Comparison of ENCODE assay signal across 11 cellular contexts in genomic region chr6:44627091-44627878, GRCh38.
DNase-seq lines count a peak whose midpoint lies in the region; ATAC-seq and TF ChIP-seq lines count a peak whose summit lies in the region.
"Had no signal": no experiment of that assay in that cellular context is flagged by ENCODE, and none has a peak within 500 bp of the region (broad histone marks: within the 10 kb centered on the region; RNA-seq: fewer than 3 reads in every experiment).

No MANE protein-coding gene starts in this region.

- no peak overlapping the region for H3K4me3 ChIP-seq in astrocyte of the cerebellum (ENCODE audit: low read depth, low read length)
- no peak overlapping the region for H3K4me3 ChIP-seq in left lung
- H3K4me3 ChIP-seq in upper lobe of left lung: no peak overlapping the region
- H3K4me3 ChIP-seq in esophagus squamous epithelium: no peak overlapping the region
- no peak overlapping the region for H3K4me3 ChIP-seq in breast epithelium
- H3K4me3 ChIP-seq: prostate gland had no signal

- H3K27me3 Mint-ChIP-seq in activated naive CD4-positive, alpha-beta T cell treated with anti-CD3 and anti-CD28 coated beads for 36 hours (ENCODE audit: low read depth): no peaks in the 10 kb centered on the region

- H3K4me1 ChIP-seq in left lung (no peaks in the 10 kb centered on the region), upper lobe of left lung (peaks cover 0 to 4% (median 0%) of the 10 kb centered on the region in 4 donors), esophagus squamous epithelium (no peaks in the 10 kb centered on the region), breast epithelium (no peaks in the 10 kb centered on the region)
- H3K4me1 ChIP-seq: prostate gland had no signal

- ATAC-seq in left lung (peak; percentile 65), upper lobe of left lung (ENCODE audit: low FRiP score in 2 of 2) (peak; percentile 46 to 74)
- ATAC-seq: SK-N-SH treated with all-trans-retinoic acid at 6 μM for 48 hours had no signal

- intact Hi-C loops in activated naive CD4-positive, alpha-beta T cell treated with anti-CD3 and anti-CD28 coated beads for 36 hours (cut with micrococcal nuclease): no loop called here
- intact Hi-C loops in left lung (cut with DNase I) (no loop called here), esophagus squamous epithelium (cut with DNase I) (no loop called here), breast epithelium (cut with DNase I; ENCODE audit: low total_unique reads) (no loop called here)

- no peak overlapping the region for H3K27ac Mint-ChIP-seq in activated naive CD4-positive, alpha-beta T cell treated with anti-CD3 and anti-CD28 coated beads for 36 hours

- H3K9me3 Mint-ChIP-seq in activated naive CD4-positive, alpha-beta T cell treated with anti-CD3 and anti-CD28 coated beads for 36 hours: no peaks in the 10 kb centered on the region

- no peak for TF ChIP-seq EP300 in upper lobe of left lung (IDR thresholded peaks at IDR 0.05)

- H3K9me3 ChIP-seq in left lung (no peaks in the 10 kb centered on the region), upper lobe of left lung (no peaks in the 10 kb centered on the region), esophagus squamous epithelium (no peaks in the 10 kb centered on the region), breast epithelium (no peaks in the 10 kb centered on the region)
- H3K9me3 ChIP-seq: prostate gland had no signal

- 53 to 57% methylated on average over 8 to 14 of the region's 23 CpGs for WGBS in upper lobe of left lung, 2 donors
- 69 to 93% methylated on average over 2 to 16 of the region's 23 CpGs for WGBS in esophagus squamous epithelium, 2 donors

- TF ChIP-seq CTCF in astrocyte of the cerebellum (IDR thresholded peaks at IDR 0.05; ENCODE audit: low read depth, low read length, missing control alignments) (peak; percentile 12), left lung (IDR thresholded peaks at IDR 0.05) (no peak), upper lobe of left lung (IDR thresholded peaks at IDR 0.05) (no peak), esophagus squamous epithelium (IDR thresholded peaks at IDR 0.05) (no peak), breast epithelium (IDR thresholded peaks at IDR 0.05) (no peak)

- peak; percentile 23 for DNase-seq in activated naive CD4-positive, alpha-beta T cell treated with anti-CD3 and anti-CD28 coated beads for 36 hours
- DNase-seq in activated naive CD4-positive, alpha-beta T cell treated with anti-CD3 and anti-CD28 coated beads, Interleukin-2, amount 50 U/mL, for 16 hours: no peak
- no peak for DNase-seq in astrocyte of the cerebellum (ENCODE audit: low read depth)
- peak; percentile 62 to 76 for DNase-seq in left lung
- DNase-seq in upper lobe of left lung: peak; percentile 39 to 72
- DNase-seq in esophagus squamous epithelium (lab: John Stamatoyannopoulos, UW): no peak
- no peak for DNase-seq in breast epithelium (ENCODE audit: low spot score in 2 of 2)
- no peak for DNase-seq in NCI-H2171 treated with DMSO at 0.1 percent for 48 hours (lab: John Stamatoyannopoulos, UW)
- DNase-seq: activated CD8-positive, alpha-beta memory T cell treated with anti-CD3 and anti-CD28 coated beads, Interleukin-2, amount 50 U/mL, for 48 hours had no signal

- H3K36me3 Mint-ChIP-seq in activated naive CD4-positive, alpha-beta T cell treated with anti-CD3 and anti-CD28 coated beads for 36 hours (ENCODE audit: low read depth): no peaks in the 10 kb centered on the region

- H3K36me3 ChIP-seq in left lung (no peaks in the 10 kb centered on the region), upper lobe of left lung (no peaks in the 10 kb centered on the region), esophagus squamous epithelium (no peaks in the 10 kb centered on the region), breast epithelium (no peaks in the 10 kb centered on the region)
- H3K36me3 ChIP-seq: prostate gland had no signal

- no peak for TF ChIP-seq POLR2A in upper lobe of left lung (IDR thresholded peaks at IDR 0.05)
- TF ChIP-seq POLR2A in esophagus squamous epithelium (IDR thresholded peaks at IDR 0.05): no peak
- no peak for TF ChIP-seq POLR2A in breast epithelium (IDR thresholded peaks at IDR 0.05)

- H3K27ac ChIP-seq in left lung (no peak overlapping the region), upper lobe of left lung (no peak overlapping the region), esophagus squamous epithelium (no peak overlapping the region), breast epithelium (no peak overlapping the region)
- H3K27ac ChIP-seq: prostate gland had no signal

- no peak overlapping the region for H3K4me3 Mint-ChIP-seq in activated naive CD4-positive, alpha-beta T cell treated with anti-CD3 and anti-CD28 coated beads for 36 hours

- CTCF ChIA-PET in activated naive CD4-positive, alpha-beta T cell treated with anti-CD3 and anti-CD28 coated beads for 36 hours (lab: Charles Lee): interaction anchor here (0.6 to 1.4 kb wide), 4 partner anchors 27 to 1180 kb away, joined by 3 to 7 read pairs (median 3); no protein-coding TSS in a partner anchor

- peaks cover 0 to 12% of the 10 kb centered on the region in 2 donors for H3K27me3 ChIP-seq in left lung
- no peaks in the 10 kb centered on the region for H3K27me3 ChIP-seq in upper lobe of left lung
- peaks cover 0 to 31% (median 0%) of the 10 kb centered on the region in 4 donors for H3K27me3 ChIP-seq in esophagus squamous epithelium
- no peaks in the 10 kb centered on the region for H3K27me3 ChIP-seq in breast epithelium

- in situ Hi-C loops in astrocyte of the cerebellum (cut with HindIII; ENCODE audit: low sequenced_read_pairs): no loop called here

- peaks cover 13% of the 10 kb centered on the region for H3K4me1 Mint-ChIP-seq in activated naive CD4-positive, alpha-beta T cell treated with anti-CD3 and anti-CD28 coated beads for 36 hours (ENCODE audit: low read depth)

Comparison
In these comparisons a context has a peak if more than half of its experiments do, and no peak if none do; other contexts are left out.
1. DNase-seq: peak in activated naive CD4-positive, alpha-beta T cell treated with anti-CD3 and anti-CD28 coated beads for 36 hours (single experiment), left lung (2 of 2) and upper lobe of left lung (2 of 2); none in activated naive CD4-positive, alpha-beta T cell treated with anti-CD3 and anti-CD28 coated beads, Interleukin-2, amount 50 U/mL, for 16 hours (single experiment), astrocyte of the cerebellum (single experiment), esophagus squamous epithelium (single experiment), breast epithelium (0 of 2) and NCI-H2171 treated with DMSO at 0.1 percent for 48 hours (single experiment).